15 cellular contexts compared by ENCODE assay signal in the genomic region with DNA sequence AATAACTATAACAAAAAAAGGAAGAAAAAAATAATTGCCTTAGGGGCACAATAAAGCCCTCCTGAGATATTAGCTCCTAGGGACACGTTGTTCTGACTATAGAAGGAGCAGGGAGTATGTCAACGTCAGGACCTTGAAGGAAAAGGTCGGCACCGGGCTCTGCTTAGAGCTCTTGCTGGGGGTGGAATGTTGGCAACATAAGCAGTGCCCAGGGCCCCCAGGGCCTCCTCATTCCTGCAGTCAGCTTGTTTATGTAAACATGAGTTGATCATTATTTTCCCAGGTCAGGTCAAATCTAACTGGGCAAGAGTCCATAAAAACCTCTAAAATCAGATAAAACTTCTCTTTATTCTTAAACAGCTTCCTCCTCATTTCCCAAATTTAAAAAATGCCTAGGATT. TPM values are rescaled to one million over a fixed set of nuclear protein-coding genes. Genes with fewer than 3 reads are reported as not detected.
DNase-seq lines count a peak whose midpoint lies in the region; ATAC-seq, FAIRE-seq and TF ChIP-seq lines count a peak whose summit lies in the region.
"Had no signal": no experiment of that assay in that cellular context is flagged by ENCODE, and none has a peak within 500 bp of the region (broad histone marks: within the 10 kb centered on the region; RNA-seq: fewer than 3 reads in every experiment).

No MANE protein-coding gene starts in this region.

- no TSS peak for BruUV-seq in IMR-90 (replicated peaks; lab: Mats Ljungman, UMichigan)

- H3K56ac ChIP-seq in IMR-90 (ENCODE audit: extremely low read depth, insufficient read depth, low read length): no peak overlapping the region

- no peak overlapping the region for H3K4me3 ChIP-seq in IMR-90 (ENCODE audit: insufficient read depth, low read depth, low read length)
- H3K4me3 ChIP-seq in fibroblast of mammary gland (ENCODE audit: control insufficient read depth, low read depth, low read length): no peak overlapping the region
- H3K4me3 ChIP-seq in small intestine (ENCODE audit: low read depth in 1 of 2, low read length in 2 of 2): no peak overlapping the region
- no peak overlapping the region for H3K4me3 ChIP-seq in mucosa of descending colon
- H3K4me3 ChIP-seq: tibial nerve had no signal

- peak overlapping the region; percentile 0; the same call in 1 of the 2 replicates for H3K4ac ChIP-seq in IMR-90 (ENCODE audit: low read depth, low read length)

- FAIRE-seq in small intestine (lab: Jason Lieb, UNC): no peak
- FAIRE-seq: astrocyte, RCC 7860, TTC549 had no signal

- intact Hi-C loops in IMR-90 (cut with micrococcal nuclease) (no loop called here), mucosa of descending colon (cut with DNase I, micrococcal nuclease) (no loop called here)

- DNase-seq in IMR-90 (peak; percentile 32), fibroblast of mammary gland (ENCODE audit: low read depth) (peak; percentile 28), mucosa of gallbladder (ENCODE audit: low spot score) (peak; percentile 48), small intestine (no peak), mucosa of descending colon (no peak), RWPE1 (ENCODE audit: low spot score) (no peak), NCI-H2196 treated with DMSO at 0.1 percent for 48 hours (lab: John Stamatoyannopoulos, UW; ENCODE audit: unreplicated experiment) (no peak)
- DNase-seq: ACHN; activated T-cell treated with anti-CD3 and anti-CD28 coated beads, Interleukin-2, amount 50 U/mL, for 1 hour; kidney glomerular epithelial cell had no signal

- H3K4me2 ChIP-seq in IMR-90 (ENCODE audit: low read depth, low read length): no peak overlapping the region; the same call in 1 of the 2 replicates

- H3K79me1 ChIP-seq in IMR-90 (ENCODE audit: low read depth in 1 of 2, low read length in 2 of 2): peaks cover 38 to 69% of the 10 kb centered on the region in 2 experiments

- no peak overlapping the region for H4K91ac ChIP-seq in IMR-90 (ENCODE audit: insufficient read depth, low read depth, low read length)

- H4K20me1 ChIP-seq in IMR-90 (ENCODE audit: insufficient read depth, low read length): peaks cover 9% of the 10 kb centered on the region

- POLR2A ChIA-PET in IMR-90 (lab: Charles Lee; ENCODE audit: unreplicated experiment): interaction anchor here (0.7 kb wide), 1 partner anchor 29 kb away, joined by 3 read pairs; no protein-coding TSS in a partner anchor
- POLR2A ChIA-PET in RWPE1 (lab: Yijun Ruan, JAX; ENCODE audit: low non-redundant PET): no interaction called here

- H3K9me3 ChIP-seq in IMR-90 (ENCODE audit: control insufficient read depth, insufficient read depth, low read length) (no peaks in the 10 kb centered on the region), small intestine (ENCODE audit: control insufficient read depth, low read depth) (no peaks in the 10 kb centered on the region), mucosa of descending colon (no peaks in the 10 kb centered on the region)
- H3K9me3 ChIP-seq: tibial nerve had no signal

- dilution Hi-C loops in IMR-90 (cut with HindIII; ENCODE audit: low sequenced_read_pairs, unreplicated experiment): no loop called here

- H3K9ac ChIP-seq in IMR-90 (ENCODE audit: low read depth, low read length): no peak overlapping the region

- ATAC-seq in IMR-90 (ENCODE audit: low read depth) (peak; percentile 86), mucosa of descending colon (no peak)

- no peak overlapping the region for H4K5ac ChIP-seq in IMR-90 (ENCODE audit: low read depth, low read length)

- H3K36me3 ChIP-seq in IMR-90 (ENCODE audit: control insufficient read depth, insufficient read depth, low read length) (peaks cover 25% of the 10 kb centered on the region), small intestine (ENCODE audit: control insufficient read depth in 2 of 2, insufficient read depth in 2 of 2, low read length in 2 of 2) (peaks cover 10 to 15% of the 10 kb centered on the region in 2 donors), mucosa of descending colon (ENCODE audit: low read depth) (no peaks in the 10 kb centered on the region)

- peaks cover 13% of the 10 kb centered on the region for H3K4me1 ChIP-seq in IMR-90 (ENCODE audit: control insufficient read depth, insufficient read depth, low read length)
- no peaks in the 10 kb centered on the region for H3K4me1 ChIP-seq in small intestine (ENCODE audit: control insufficient read depth in 2 of 2, insufficient read depth in 1 of 2, low read depth in 1 of 2, low read length in 1 of 2)
- H3K4me1 ChIP-seq in mucosa of descending colon (ENCODE audit: low read depth): no peaks in the 10 kb centered on the region

- H2BK20ac ChIP-seq in IMR-90 (ENCODE audit: low read depth, low read length): no peak overlapping the region

- no CpG with 5 or more reads among the region's 4 CpGs for WGBS in IMR-90 (ENCODE audit: extremely low coverage in 2 of 2, insufficient read length in 1 of 2), 2 experiments
- WGBS in small intestine, 3 donors: 31 to 47% (median 38%) methylated on average over 4 of the region's 4 CpGs

- peak overlapping the region; percentile 69 for H2BK5ac ChIP-seq in IMR-90 (ENCODE audit: low read depth, low read length, poor library complexity, severe bottlenecking)

- peak overlapping the region; percentile 33 for H2AK9ac ChIP-seq in IMR-90 (replicated peaks; ENCODE audit: low read depth, low read length, poor library complexity)

- H2AFZ ChIP-seq in IMR-90 (replicated peaks; ENCODE audit: low read length, poor library complexity): no peak overlapping the region

- H3K27ac ChIP-seq in 22Rv1: peak overlapping the region; percentile 85
- peak overlapping the region; percentile 25; the same call in 1 of the 2 replicates for H3K27ac ChIP-seq in IMR-90 (ENCODE audit: insufficient read depth, low read length)
- peak overlapping the region in 1 of 2 donors; percentile 32 for H3K27ac ChIP-seq in small intestine (ENCODE audit: low read depth in 1 of 2, low read length in 1 of 2)
- H3K27ac ChIP-seq in RWPE1: no peak overlapping the region

- CTCF ChIA-PET in IMR-90 (lab: Yijun Ruan, JAX): interaction anchor here (0.6 to 1.2 kb wide), 3 partner anchors 11 to 17 kb away, joined by 3 to 4 read pairs (median 3); no protein-coding TSS in a partner anchor
- CTCF ChIA-PET in RWPE1 (lab: Yijun Ruan, JAX): interaction anchor here (0.6 to 4.4 kb wide), 3 partner anchors 12 to 90 kb away, joined by 3 to 19 read pairs (median 4); no protein-coding TSS in a partner anchor

- TF ChIP-seq POLR2A in IMR-90 (IDR thresholded peaks at IDR 0.05; ENCODE audit: low read depth, low read length): no peak

- H4K8ac ChIP-seq in IMR-90 (ENCODE audit: low read depth in 2 of 2, low read length in 2 of 2): no peak overlapping the region

- no peak for TF ChIP-seq RAD21 in IMR-90 (IDR thresholded peaks at IDR 0.05; ENCODE audit: low read length)

- TF ChIP-seq CTCF in 22Rv1 (IDR thresholded peaks at IDR 0.05) (no peak), IMR-90 (conservative IDR thresholded peaks at IDR 0.05; ENCODE audit: low read depth, low read length) (no peak), fibroblast of mammary gland (conservative IDR thresholded peaks at IDR 0.05; ENCODE audit: control insufficient read depth, insufficient read depth, low read depth, low read length) (no peak), mucosa of descending colon (IDR thresholded peaks at IDR 0.05) (no peak), RWPE1 (conservative IDR thresholded peaks at IDR 0.05; ENCODE audit: low read depth) (no peak)

- no peak overlapping the region for H2BK120ac ChIP-seq in IMR-90 (ENCODE audit: low read depth, low read length)

- in situ Hi-C loops in IMR-90 (cut with MboI; ENCODE audit: low sequenced_read_pairs): loop anchor here (25.0 kb wide), 1 partner anchor 884 kb away; a partner anchor contains a TSS

- H2BK15ac ChIP-seq in IMR-90 (ENCODE audit: low read depth, low read length): no peak overlapping the region

- H3K27me3 ChIP-seq in IMR-90 (ENCODE audit: control insufficient read depth, insufficient read depth, low read length) (no peaks in the 10 kb centered on the region), small intestine (ENCODE audit: control insufficient read depth in 2 of 2, insufficient read depth in 2 of 2, low read length in 2 of 2) (no peaks in the 10 kb centered on the region)
- H3K27me3 ChIP-seq: tibial nerve had no signal

- no peak overlapping the region for H3K18ac ChIP-seq in IMR-90 (ENCODE audit: low read depth, low read length)

- H3K9me1 ChIP-seq in IMR-90 (ENCODE audit: insufficient read depth, low read length): peaks cover 11% of the 10 kb centered on the region

- no peak overlapping the region for H2AK5ac ChIP-seq in IMR-90 (ENCODE audit: low read depth, low read length)

- H3K23ac ChIP-seq in IMR-90 (ENCODE audit: low read depth, low read length): no peak overlapping the region; the same call in 1 of the 2 replicates

- H3K14ac ChIP-seq in IMR-90 (replicated peaks; ENCODE audit: low read depth, low read length): no peak overlapping the region

TF ChIP-seq in IMR-90, 13 proteins besides CTCF, POLR2A, EP300 and RAD21 (continues in another document):
- TF ChIP-seq RFX5 (IDR thresholded peaks at IDR 0.05; ENCODE audit: low read depth, low read length) (no peak), SMC3 (IDR thresholded peaks at IDR 0.05; ENCODE audit: low read depth, low read length) (no peak), CEBPB (IDR thresholded peaks at IDR 0.05; ENCODE audit: low read depth, low read length) (no peak), MAZ (IDR thresholded peaks at IDR 0.05; ENCODE audit: borderline replicate concordance, low read depth, low read length) (no peak), BHLHE40 (IDR thresholded peaks at IDR 0.05; ENCODE audit: low read depth, low read length) (no peak), MAFK (IDR thresholded peaks at IDR 0.05; ENCODE audit: low read depth, low read length) (no peak), CHD1 (IDR thresholded peaks at IDR 0.05; ENCODE audit: low read depth, low read length) (no peak), FOS (IDR thresholded peaks at IDR 0.05; ENCODE audit: low read depth, low read length) (no peak), NFE2L2 (IDR thresholded peaks at IDR 0.05; ENCODE audit: low read depth, low read length) (no peak)
- TF ChIP-seq, protein P1, sequence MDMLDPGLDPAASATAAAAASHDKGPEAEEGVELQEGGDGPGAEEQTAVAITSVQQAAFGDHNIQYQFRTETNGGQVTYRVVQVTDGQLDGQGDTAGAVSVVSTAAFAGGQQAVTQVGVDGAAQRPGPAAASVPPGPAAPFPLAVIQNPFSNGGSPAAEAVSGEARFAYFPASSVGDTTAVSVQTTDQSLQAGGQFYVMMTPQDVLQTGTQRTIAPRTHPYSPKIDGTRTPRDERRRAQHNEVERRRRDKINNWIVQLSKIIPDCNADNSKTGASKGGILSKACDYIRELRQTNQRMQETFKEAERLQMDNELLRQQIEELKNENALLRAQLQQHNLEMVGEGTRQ (IDR thresholded peaks at IDR 0.05; ENCODE audit: low read depth, low read length): no peak

RNA-seq across cellular contexts. Expression of a gene that starts 54.5 kb away (rescaled TPM):
- total RNA-seq in IMR-90 (2012; rRNA removed) (215 and 216 TPM in 2 replicates), mucosa of gallbladder (121 TPM), mucosa of descending colon (100 to 1,000 TPM in 2 of 3 donors, 10 to 100 TPM in 1; 83.3 to 116 (median 102) TPM)
- polyA plus RNA-seq in IMR-90 (2012; rRNA removed) (60.7 and 74.3 TPM in 2 replicates), small intestine (10 to 100 TPM; 55.9 to 75.1 (median 65.8) TPM)
- polyA plus RNA-seq in IMR-90 (2012; cell fraction: cytosol; rRNA removed): 79.2 and 162 TPM in 2 replicates
- 61.8 and 76.4 TPM in 2 replicates for polyA plus RNA-seq in IMR-90 (2012; cell fraction: nucleus; rRNA removed; ENCODE audit: low replicate concordance)

Comparison
In these comparisons a context has a peak if more than half of its experiments do, and no peak if none do; other contexts are left out.
1. DNase-seq: peak in IMR-90 (single experiment), fibroblast of mammary gland (single experiment) and mucosa of gallbladder (single experiment); none in small intestine (single experiment), mucosa of descending colon (0 of 3), RWPE1 (single experiment) and NCI-H2196 treated with DMSO at 0.1 percent for 48 hours (single experiment).